25 cellular contexts compared by ENCODE assay signal in the genomic region with DNA sequence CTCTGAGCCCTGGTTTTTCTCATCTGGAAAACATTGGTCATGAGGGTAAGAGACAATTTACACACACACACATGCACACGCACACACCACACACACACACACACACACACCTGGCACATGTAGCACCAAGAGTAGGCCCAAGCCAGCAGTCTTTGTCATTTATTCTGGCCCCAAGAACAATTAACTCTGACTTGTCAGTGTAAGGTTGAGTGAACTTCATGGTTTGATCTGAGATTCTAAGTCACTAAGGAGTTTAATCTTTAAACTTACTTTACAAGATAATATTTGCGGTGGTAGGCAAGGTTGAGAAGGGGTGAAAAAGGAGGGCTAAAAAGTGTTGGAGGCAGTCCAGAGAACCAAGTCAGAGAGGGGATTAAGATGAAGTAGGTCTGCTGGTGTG. TPM values are rescaled to one million over a fixed set of nuclear protein-coding genes. Genes with fewer than 3 reads are reported as not detected.
"Had no signal": no experiment of that assay in that cellular context is flagged by ENCODE, and none has a peak within 500 bp of the region (broad histone marks: within the 10 kb centered on the region; RNA-seq: fewer than 3 reads in every experiment).

No MANE protein-coding gene starts in this region.

- H3K27ac Mint-ChIP-seq: activated CD8-positive, alpha-beta T cell treated with anti-CD3 and anti-CD28 coated beads for 36 hours; activated T-cell treated with anti-CD3 and anti-CD28 coated beads, Interleukin-2, amount 50 U/mL, for 24 hours; activated T-helper 2 cell treated with anti-CD3 and anti-CD28 coated beads, Interferon-gamma antibody, Interleukin-2, Interleukin-4, amounts not matched to agents 10 μg/mL and 5 μg/mL and 100 μg/mL, durations not matched to agents 14 hours and 24 hours and 36 hours; memory B cell had no signal

- H3K27me3 Mint-ChIP-seq: activated CD4-positive, alpha-beta T cell treated with anti-CD3 and anti-CD28 coated beads, Interleukin-2, amount 10 ng/mL, durations not matched to agents 24 days and 14 days; activated CD8-positive, alpha-beta T cell treated with anti-CD3 and anti-CD28 coated beads for 36 hours; activated naive CD8-positive, alpha-beta T cell treated with anti-CD3 and anti-CD28 coated beads, Interleukin-2, amount 50 U/mL, for 24 hours; activated T-cell treated with anti-CD3 and anti-CD28 coated beads, Interleukin-2, amount 50 U/mL, for 24 hours; memory B cell; naive thymus-derived CD8-positive, alpha-beta T cell had no signal

- H3K9me3 Mint-ChIP-seq: activated CD4-positive, alpha-beta T cell treated with anti-CD3 and anti-CD28 coated beads, Interleukin-2, amount 10 ng/mL, durations not matched to agents 24 days and 14 days; memory B cell had no signal

- H3K27ac ChIP-seq: brain microvascular endothelial cell, ovary, psoas muscle, sigmoid colon, spleen, transverse colon, vagina had no signal

- H3K4me1 ChIP-seq: psoas muscle, sigmoid colon, transverse colon, vagina had no signal

- H3K36me3 ChIP-seq: brain microvascular endothelial cell, ovary, sigmoid colon, spleen, transverse colon, vagina had no signal

- FAIRE-seq: colon had no signal

- H3K4me3 ChIP-seq: ovary, psoas muscle, sigmoid colon, spleen, transverse colon, vagina had no signal

- H3K27me3 ChIP-seq: brain microvascular endothelial cell, ovary, sigmoid colon, spleen, transverse colon, vagina had no signal

- H3K36me3 Mint-ChIP-seq: memory B cell had no signal

- H3K9me3 ChIP-seq: ovary, psoas muscle, sigmoid colon, transverse colon, vagina had no signal

- H3K4me3 Mint-ChIP-seq: activated CD4-positive, alpha-beta T cell treated with anti-CD3 and anti-CD28 coated beads, Interleukin-2, amount 10 ng/mL, durations not matched to agents 24 days and 14 days; activated CD8-positive, alpha-beta T cell treated with anti-CD3 and anti-CD28 coated beads for 36 hours; activated naive CD8-positive, alpha-beta T cell treated with anti-CD3 and anti-CD28 coated beads, Interleukin-2, amount 50 U/mL, for 24 hours; activated T-cell treated with anti-CD3 and anti-CD28 coated beads, Interleukin-2, amount 50 U/mL, for 24 hours; memory B cell; naive thymus-derived CD8-positive, alpha-beta T cell had no signal

- ATAC-seq: naive thymus-derived CD8-positive, alpha-beta T cell; psoas muscle had no signal

- DNase-seq: activated CD4-positive, alpha-beta T cell treated with anti-CD3 and anti-CD28 coated beads, Interleukin-2, amount 10 ng/mL, durations not matched to agents 24 days and 14 days; activated CD8-positive, alpha-beta T cell treated with anti-CD3 and anti-CD28 coated beads for 36 hours; activated naive CD4-positive, alpha-beta T cell treated with Interleukin-2 at 50 U/mL for 16 hours; activated naive CD8-positive, alpha-beta T cell treated with anti-CD3 and anti-CD28 coated beads, Interleukin-2, amount 50 U/mL, for 24 hours; activated T-cell treated with anti-CD3 and anti-CD28 coated beads, Interleukin-2, amount 50 U/mL, for 24 hours; aorta; brain microvascular endothelial cell; central memory CD4-positive, alpha-beta T cell; erythroblast; foreskin melanocyte; naive thymus-derived CD8-positive, alpha-beta T cell; ovary; psoas muscle; sigmoid colon; spleen; stimulated activated naive CD4-positive, alpha-beta T cell treated with Interleukin-2 at 50 U/mL for 16 hours; T1000; transverse colon had no signal

RNA-seq across cellular contexts. Expression of a gene that starts 44.0 kb away (rescaled TPM):
- total RNA-seq: activated CD4-positive, alpha-beta T cell treated with anti-CD3 and anti-CD28 coated beads, Interleukin-2, amount 10 ng/mL, durations not matched to agents 24 days and 14 days; activated CD8-positive, alpha-beta T cell treated with anti-CD3 and anti-CD28 coated beads for 36 hours; activated T-helper 2 cell treated with anti-CD3 and anti-CD28 coated beads, Interferon-gamma antibody, Interleukin-2, Interleukin-4, amounts not matched to agents 10 μg/mL and 5 μg/mL and 100 μg/mL, durations not matched to agents 14 hours and 24 hours and 36 hours; aorta; liver; naive thymus-derived CD8-positive, alpha-beta T cell; ovary; psoas muscle; sigmoid colon; spleen; T-helper 1 cell treated with Interleukin-12 subunit alpha and Interleukin-12 subunit beta and Interleukin-4 antibody, amounts not matched to agents 30 ng/mL and 1 ng/mL, for 36 hours; transverse colon; vagina had no signal
- polyA plus RNA-seq: aorta; keratinocyte; liver; naive thymus-derived CD8-positive, alpha-beta T cell; ovary; psoas muscle; sigmoid colon had no signal

RNA-seq across cellular contexts. Expression of a gene that starts 50.5 kb away (rescaled TPM):
- total RNA-seq: activated CD4-positive, alpha-beta T cell treated with anti-CD3 and anti-CD28 coated beads, Interleukin-2, amount 10 ng/mL, durations not matched to agents 24 days and 14 days; activated CD8-positive, alpha-beta T cell treated with anti-CD3 and anti-CD28 coated beads for 36 hours; activated T-helper 2 cell treated with anti-CD3 and anti-CD28 coated beads, Interferon-gamma antibody, Interleukin-2, Interleukin-4, amounts not matched to agents 10 μg/mL and 5 μg/mL and 100 μg/mL, durations not matched to agents 14 hours and 24 hours and 36 hours; naive thymus-derived CD8-positive, alpha-beta T cell; psoas muscle; sigmoid colon; T-helper 1 cell treated with Interleukin-12 subunit alpha and Interleukin-12 subunit beta and Interleukin-4 antibody, amounts not matched to agents 30 ng/mL and 1 ng/mL, for 36 hours; transverse colon had no signal
- polyA plus RNA-seq: aorta; naive thymus-derived CD8-positive, alpha-beta T cell had no signal
